1 cellular context compared by ENCODE assay signal in the genomic region with DNA sequence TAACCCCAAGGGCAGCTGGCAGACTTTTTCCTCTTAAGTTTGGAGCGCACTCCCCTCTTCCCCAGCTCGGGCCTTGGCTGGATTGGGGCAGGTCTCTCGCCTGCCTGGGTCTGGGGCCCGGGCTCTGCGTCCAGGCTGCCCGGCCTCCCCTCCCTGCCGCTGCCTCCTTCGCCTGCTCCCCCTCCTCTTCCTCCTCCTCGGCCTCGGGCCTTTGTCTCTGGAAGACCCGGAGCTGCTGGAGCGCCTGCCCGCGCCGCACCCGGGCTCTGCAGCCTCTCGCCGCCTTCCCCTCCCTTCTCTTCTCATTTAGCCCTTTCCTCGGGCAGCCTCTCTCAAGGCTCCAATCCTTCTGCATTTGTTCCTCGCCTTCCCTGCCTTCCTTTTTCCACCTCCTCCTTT.
TF ChIP-seq lines count a peak whose summit lies in the region.

No MANE protein-coding gene starts in this region.

TF ChIP-seq in IMR-90, 13 proteins besides CTCF, POLR2A, EP300 and RAD21 (continued from another document):
- TF ChIP-seq ELK1 (IDR thresholded peaks at IDR 0.05; ENCODE audit: borderline replicate concordance, low read depth, low read length) = no peak
- no peak for TF ChIP-seq RFX5 (IDR thresholded peaks at IDR 0.05; ENCODE audit: low read depth, low read length)
- TF ChIP-seq CEBPB (IDR thresholded peaks at IDR 0.05; ENCODE audit: low read depth, low read length) = no peak
- TF ChIP-seq RCOR1 (IDR thresholded peaks at IDR 0.05; ENCODE audit: insufficient replicate concordance, low read length) = no peak
